In genomic region chr20:13654463-13655023, GRCh38 we compare ENCODE assay signal across 14 cellular contexts. TPM values are rescaled to one million over a fixed set of nuclear protein-coding genes. Genes with fewer than 3 reads are reported as not detected.
DNase-seq lines count a peak whose midpoint lies in the region; ATAC-seq and TF ChIP-seq lines count a peak whose summit lies in the region.
"Had no signal": no experiment of that assay in that cellular context is flagged by ENCODE, and none has a peak within 500 bp of the region (broad histone marks: within the 10 kb centered on the region; RNA-seq: fewer than 3 reads in every experiment).

No MANE protein-coding gene starts in this region.

- H3K4me1 Mint-ChIP-seq in GM23338, result peaks cover 15% of the 10 kb centered on the region
- H3K4me1 Mint-ChIP-seq: CD4-positive, CD25-positive, alpha-beta regulatory T cell had no signal

- H3K4me1 ChIP-seq in heart left ventricle, result peaks cover 0 to 9% (median 0%) of the 10 kb centered on the region in 12 donors
- peaks cover 17 to 27% (median 19%) of the 10 kb centered on the region in 10 experiments for H3K4me1 ChIP-seq in BLaER1 treated with 17β-estradiol and CSF1 and Interleukin-3, amounts not matched to agents 10 nM and 100 nM
- H3K4me1 ChIP-seq in GM23338 (ENCODE audit: insufficient read depth), result peaks cover 19% of the 10 kb centered on the region
- H3K4me1 ChIP-seq in gastroesophageal sphincter, result peaks cover 0 to 31% (median 0%) of the 10 kb centered on the region in 3 donors
- H3K4me1 ChIP-seq: Caco-2 had no signal

- H3F3A ChIP-seq in GM23338 (replicated peaks; ENCODE audit: low read depth), result no peaks in the 10 kb centered on the region

- intact Hi-C loops in heart left ventricle (cut with DNase I), result no loop called here
- intact Hi-C loops in cardiac septum (cut with DNase I), result loop anchor here (5.0 kb wide), 1 partner anchor 128 kb away; the partner anchor contains the start of gene ESF1

- H3K36me3 Mint-ChIP-seq in GM23338 (ENCODE audit: low read depth), result no peaks in the 10 kb centered on the region
- H3K36me3 Mint-ChIP-seq: CD4-positive, CD25-positive, alpha-beta regulatory T cell had no signal

- no peaks in the 10 kb centered on the region for H4K20me1 ChIP-seq in BLaER1 treated with 17β-estradiol and CSF1 and Interleukin-3, amounts not matched to agents 10 nM and 100 nM
- no peaks in the 10 kb centered on the region for H4K20me1 ChIP-seq in GM23338 (replicated peaks; ENCODE audit: insufficient read depth)

- peak overlapping the region; percentile 80; the same call in 1 of the 2 replicates for H2AFZ ChIP-seq in GM23338

- H3K27me3 ChIP-seq in heart left ventricle, result no peaks in the 10 kb centered on the region
- H3K27me3 ChIP-seq in BLaER1 treated with 17β-estradiol and CSF1 and Interleukin-3, amounts not matched to agents 10 nM and 100 nM, result no peaks in the 10 kb centered on the region
- H3K27me3 ChIP-seq in GM23338 (ENCODE audit: insufficient read depth), result no peaks in the 10 kb centered on the region
- no peaks in the 10 kb centered on the region for H3K27me3 ChIP-seq in gastroesophageal sphincter

- ATAC-seq in heart left ventricle (peak; percentile 39 to 86 (median 50)), GM23338 (no peak), gastroesophageal sphincter (peak; percentile 16), GM18907 (IDR thresholded peaks at IDR 0.05; ENCODE audit: unreplicated experiment) (no peak)

- H3K27ac ChIP-seq in heart left ventricle (peak overlapping the region in 5 of 12 donors; percentile 39 to 51 (median 43)), GM23338 (ENCODE audit: low read depth) (no peak overlapping the region), gastroesophageal sphincter (peak overlapping the region in 3 of 4 donors; percentile 6 to 63 (median 48))
- H3K27ac ChIP-seq in BLaER1 treated with 17β-estradiol and CSF1 and Interleukin-3, amounts not matched to agents 10 nM and 100 nM, result no peak overlapping the region

- H3K27ac Mint-ChIP-seq in GM23338, result no peak overlapping the region
- H3K27ac Mint-ChIP-seq: B cell; CD4-positive, CD25-positive, alpha-beta regulatory T cell had no signal

- H3K79me2 ChIP-seq in GM23338 (replicated peaks; ENCODE audit: insufficient read depth), result no peaks in the 10 kb centered on the region

- H3K9me3 Mint-ChIP-seq in GM23338, result no peaks in the 10 kb centered on the region
- H3K9me3 Mint-ChIP-seq: H9 had no signal

- no peak for TF ChIP-seq EP300 in gastroesophageal sphincter (IDR thresholded peaks at IDR 0.05)

- TF ChIP-seq CTCF in heart left ventricle (IDR thresholded peaks at IDR 0.05) (no peak), GM23338 (conservative IDR thresholded peaks at IDR 0.05; ENCODE audit: low read depth in 2 of 2) (no peak), gastroesophageal sphincter (IDR thresholded peaks at IDR 0.05) (no peak)

- H3K27me3 Mint-ChIP-seq in GM23338 (ENCODE audit: insufficient read depth, low read depth, poor library complexity), result peaks cover 4% of the 10 kb centered on the region

- H3K9ac ChIP-seq in BLaER1 treated with 17β-estradiol and CSF1 and Interleukin-3, amounts not matched to agents 10 nM and 100 nM, result no peak overlapping the region

- H3K4me2 ChIP-seq in BLaER1 treated with 17β-estradiol and CSF1 and Interleukin-3, amounts not matched to agents 10 nM and 100 nM, result peak overlapping the region in 6 of 11 experiments; percentile 5 to 45 (median 30); a peak in 4 of 22 replicates
- no peak overlapping the region for H3K4me2 ChIP-seq in GM23338

- 45 to 65% (median 61%) methylated on average over 2 of the region's 2 CpGs for WGBS in heart left ventricle, 4 donors
- WGBS in gastroesophageal sphincter (ENCODE audit: low coverage in 1 of 2), 2 donors, result 57 to 78% methylated on average over 1 to 2 of the region's 2 CpGs

- H3K9me2 ChIP-seq in GM23338 (ENCODE audit: insufficient read depth), result 0 out of 2 replicates have a peak, but pooled peaks cover 8% of the 10 kb centered on the region

- TF ChIP-seq POLR2A in heart left ventricle (IDR thresholded peaks at IDR 0.05), result no peak
- no peak for TF ChIP-seq POLR2A in gastroesophageal sphincter (IDR thresholded peaks at IDR 0.05)

- no peak overlapping the region for H3K4me3 Mint-ChIP-seq in GM23338
- H3K4me3 Mint-ChIP-seq: B cell; CD4-positive, CD25-positive, alpha-beta regulatory T cell; H9 had no signal

- DNase-seq in heart left ventricle (no peak), cardiac septum (ENCODE audit: low spot score) (no peak), GM23338 (ENCODE audit: low spot score) (no peak), NCI-H2196 treated with DMSO at 0.1 percent for 48 hours (lab: John Stamatoyannopoulos, UW; ENCODE audit: unreplicated experiment) (no peak)
- DNase-seq: 8988T; C1 segment of cervical spinal cord; Caco-2; CD4-positive, CD25-positive, alpha-beta regulatory T cell; GDM1; H9 had no signal

- no peaks in the 10 kb centered on the region for H3K9me3 ChIP-seq in heart left ventricle
- no peaks in the 10 kb centered on the region for H3K9me3 ChIP-seq in BLaER1 treated with 17β-estradiol and CSF1 and Interleukin-3, amounts not matched to agents 10 nM and 100 nM (replicated peaks in 1 of 11)
- no peaks in the 10 kb centered on the region for H3K9me3 ChIP-seq in gastroesophageal sphincter
- H3K9me3 ChIP-seq: Caco-2 had no signal

- H3K4me3 ChIP-seq in heart left ventricle (no peak overlapping the region), GM23338 (no peak overlapping the region), gastroesophageal sphincter (no peak overlapping the region)
- no peak overlapping the region for H3K4me3 ChIP-seq in BLaER1 treated with 17β-estradiol and CSF1 and Interleukin-3, amounts not matched to agents 10 nM and 100 nM

- H3K36me3 ChIP-seq in heart left ventricle, result no peaks in the 10 kb centered on the region
- no peaks in the 10 kb centered on the region for H3K36me3 ChIP-seq in BLaER1 treated with 17β-estradiol and CSF1 and Interleukin-3, amounts not matched to agents 10 nM and 100 nM
- no peaks in the 10 kb centered on the region for H3K36me3 ChIP-seq in GM23338 (ENCODE audit: insufficient read depth)
- no peaks in the 10 kb centered on the region for H3K36me3 ChIP-seq in gastroesophageal sphincter

TF ChIP-seq in GM23338, 12 proteins besides CTCF, POLR2A, EP300 and RAD21 (continues in another document):
- TF ChIP-seq, protein P1, sequence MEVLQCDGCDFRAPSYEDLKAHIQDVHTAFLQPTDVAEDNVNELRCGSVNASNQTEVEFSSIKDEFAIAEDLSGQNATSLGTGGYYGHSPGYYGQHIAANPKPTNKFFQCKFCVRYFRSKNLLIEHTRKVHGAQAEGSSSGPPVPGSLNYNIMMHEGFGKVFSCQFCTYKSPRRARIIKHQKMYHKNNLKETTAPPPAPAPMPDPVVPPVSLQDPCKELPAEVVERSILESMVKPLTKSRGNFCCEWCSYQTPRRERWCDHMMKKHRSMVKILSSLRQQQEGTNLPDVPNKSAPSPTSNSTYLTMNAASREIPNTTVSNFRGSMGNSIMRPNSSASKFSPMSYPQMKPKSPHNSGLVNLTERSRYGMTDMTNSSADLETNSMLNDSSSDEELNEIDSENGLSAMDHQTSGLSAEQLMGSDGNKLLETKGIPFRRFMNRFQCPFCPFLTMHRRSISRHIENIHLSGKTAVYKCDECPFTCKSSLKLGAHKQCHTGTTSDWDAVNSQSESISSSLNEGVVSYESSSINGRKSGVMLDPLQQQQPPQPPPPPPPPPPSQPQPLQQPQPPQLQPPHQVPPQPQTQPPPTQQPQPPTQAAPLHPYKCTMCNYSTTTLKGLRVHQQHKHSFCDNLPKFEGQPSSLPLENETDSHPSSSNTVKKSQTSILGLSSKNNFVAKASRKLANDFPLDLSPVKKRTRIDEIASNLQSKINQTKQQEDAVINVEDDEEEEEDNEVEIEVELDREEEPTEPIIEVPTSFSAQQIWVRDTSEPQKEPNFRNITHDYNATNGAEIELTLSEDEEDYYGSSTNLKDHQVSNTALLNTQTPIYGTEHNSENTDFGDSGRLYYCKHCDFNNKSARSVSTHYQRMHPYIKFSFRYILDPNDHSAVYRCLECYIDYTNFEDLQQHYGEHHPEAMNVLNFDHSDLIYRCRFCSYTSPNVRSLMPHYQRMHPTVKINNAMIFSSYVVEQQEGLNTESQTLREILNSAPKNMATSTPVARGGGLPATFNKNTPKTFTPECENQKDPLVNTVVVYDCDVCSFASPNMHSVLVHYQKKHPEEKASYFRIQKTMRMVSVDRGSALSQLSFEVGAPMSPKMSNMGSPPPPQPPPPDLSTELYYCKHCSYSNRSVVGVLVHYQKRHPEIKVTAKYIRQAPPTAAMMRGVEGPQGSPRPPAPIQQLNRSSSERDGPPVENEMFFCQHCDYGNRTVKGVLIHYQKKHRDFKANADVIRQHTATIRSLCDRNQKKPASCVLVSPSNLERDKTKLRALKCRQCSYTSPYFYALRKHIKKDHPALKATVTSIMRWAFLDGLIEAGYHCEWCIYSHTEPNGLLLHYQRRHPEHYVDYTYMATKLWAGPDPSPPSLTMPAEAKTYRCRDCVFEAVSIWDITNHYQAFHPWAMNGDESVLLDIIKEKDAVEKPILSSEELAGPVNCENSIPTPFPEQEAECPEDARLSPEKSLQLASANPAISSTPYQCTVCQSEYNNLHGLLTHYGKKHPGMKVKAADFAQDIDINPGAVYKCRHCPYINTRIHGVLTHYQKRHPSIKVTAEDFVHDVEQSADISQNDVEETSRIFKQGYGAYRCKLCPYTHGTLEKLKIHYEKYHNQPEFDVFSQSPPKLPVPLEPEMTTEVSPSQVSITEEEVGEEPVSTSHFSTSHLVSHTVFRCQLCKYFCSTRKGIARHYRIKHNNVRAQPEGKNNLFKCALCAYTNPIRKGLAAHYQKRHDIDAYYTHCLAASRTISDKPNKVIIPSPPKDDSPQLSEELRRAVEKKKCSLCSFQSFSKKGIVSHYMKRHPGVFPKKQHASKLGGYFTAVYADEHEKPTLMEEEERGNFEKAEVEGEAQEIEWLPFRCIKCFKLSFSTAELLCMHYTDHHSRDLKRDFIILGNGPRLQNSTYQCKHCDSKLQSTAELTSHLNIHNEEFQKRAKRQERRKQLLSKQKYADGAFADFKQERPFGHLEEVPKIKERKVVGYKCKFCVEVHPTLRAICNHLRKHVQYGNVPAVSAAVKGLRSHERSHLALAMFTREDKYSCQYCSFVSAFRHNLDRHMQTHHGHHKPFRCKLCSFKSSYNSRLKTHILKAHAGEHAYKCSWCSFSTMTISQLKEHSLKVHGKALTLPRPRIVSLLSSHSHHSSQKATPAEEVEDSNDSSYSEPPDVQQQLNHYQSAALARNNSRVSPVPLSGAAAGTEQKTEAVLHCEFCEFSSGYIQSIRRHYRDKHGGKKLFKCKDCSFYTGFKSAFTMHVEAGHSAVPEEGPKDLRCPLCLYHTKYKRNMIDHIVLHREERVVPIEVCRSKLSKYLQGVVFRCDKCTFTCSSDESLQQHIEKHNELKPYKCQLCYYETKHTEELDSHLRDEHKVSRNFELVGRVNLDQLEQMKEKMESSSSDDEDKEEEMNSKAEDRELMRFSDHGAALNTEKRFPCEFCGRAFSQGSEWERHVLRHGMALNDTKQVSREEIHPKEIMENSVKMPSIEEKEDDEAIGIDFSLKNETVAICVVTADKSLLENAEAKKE (CRISPR knock-in tag; IDR thresholded peaks at IDR 0.05), result no peak
- no peak for TF ChIP-seq NANOG (IDR thresholded peaks at IDR 0.05; ENCODE audit: borderline replicate concordance)

RNA-seq across cellular contexts. Expression of gene TASP1, which starts 15.8 kb away (rescaled TPM):
- 1 to 10 TPM; 3.5 to 8.6 (median 5.3) TPM for total RNA-seq in heart left ventricle
- polyA plus RNA-seq in heart left ventricle, result 1 to 10 TPM; 1.6 to 5.8 TPM
- 9.7 TPM for total RNA-seq in cardiac septum
- 8.0 and 9.8 TPM in 2 replicates for total RNA-seq in GM23338 (2014; rRNA removed; shearing (Covaris generic))
- 7.9 and 9.7 TPM in 2 replicates for polyA plus RNA-seq in GM23338 (2016; fragmentation: Nextera tagmentation; extraction: Ambion mirVana)
- total RNA-seq in gastroesophageal sphincter, result 10 to 100 TPM; 15.2 to 21.3 (median 17.8) TPM

Comparison
In these comparisons a context has a peak if more than half of its experiments do, and no peak if none do; other contexts are left out.
1. ATAC-seq: peak in heart left ventricle (4 of 4) and gastroesophageal sphincter (single experiment); none in GM23338 (single experiment) and GM18907 (single experiment).
2. H3K27ac ChIP-seq: peak in gastroesophageal sphincter (3 of 4); none in BLaER1 treated with 17β-estradiol and CSF1 and Interleukin-3, amounts not matched to agents 10 nM and 100 nM (0 of 11) and GM23338 (single experiment).